6 cellular contexts compared by ENCODE assay signal in the genomic region with DNA sequence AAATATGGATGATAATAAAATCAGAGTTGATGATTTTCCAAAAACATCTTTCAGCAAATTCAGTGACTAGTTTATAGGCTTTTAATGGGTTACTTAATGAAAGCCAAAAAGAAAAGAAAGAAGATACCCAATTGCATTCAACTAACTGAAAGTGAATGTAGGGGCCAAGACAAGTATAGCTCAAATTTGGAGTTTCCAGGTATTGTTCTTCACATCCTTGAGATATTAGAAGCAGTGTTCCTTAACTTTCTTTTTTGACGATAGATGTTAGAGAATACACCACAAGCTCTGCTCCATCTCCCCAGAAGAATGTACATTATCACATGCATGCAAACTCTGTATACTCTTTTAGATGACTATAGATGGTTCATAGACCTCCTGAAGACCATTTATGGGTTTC.
"Had no signal": no experiment of that assay in that cellular context is flagged by ENCODE, and none has a peak within 500 bp of the region (broad histone marks: within the 10 kb centered on the region; RNA-seq: fewer than 3 reads in every experiment).

No MANE protein-coding gene starts in this region.

- FAIRE-seq: H1, H54, HTR-8/SVneo had no signal

- H3K4me3 ChIP-seq: GM23338 had no signal

- H3K9me3 Mint-ChIP-seq: GM23338, H9 had no signal

- DNase-seq: H9, HCEC 1CT had no signal

- H3K4me3 Mint-ChIP-seq: GM23338, H9 had no signal

- ATAC-seq: GM23338 had no signal

- H2AFZ ChIP-seq: GM23338 had no signal

- H3K4me2 ChIP-seq: GM23338 had no signal

- H3K27ac Mint-ChIP-seq: GM23338, H9 had no signal
